In genomic region chr10:130189466-130190064, GRCh38 we compare ENCODE assay signal across 11 cellular contexts. TPM values are rescaled to one million over a fixed set of nuclear protein-coding genes. Genes with fewer than 3 reads are reported as not detected.
DNase-seq lines count a peak whose midpoint lies in the region; ATAC-seq and TF ChIP-seq lines count a peak whose summit lies in the region.
"Had no signal": no experiment of that assay in that cellular context is flagged by ENCODE, and none has a peak within 500 bp of the region (broad histone marks: within the 10 kb centered on the region; RNA-seq: fewer than 3 reads in every experiment).

No MANE protein-coding gene starts in this region.

- no peaks in the 10 kb centered on the region; the same call in 1 of the 2 replicates for H3K27me3 ChIP-seq in H7 (ENCODE audit: control insufficient read depth, insufficient read depth, low read length)
- H3K27me3 ChIP-seq in body of pancreas: no peaks in the 10 kb centered on the region
- H3K27me3 ChIP-seq in prostate gland (replicated peaks; ENCODE audit: insufficient read depth): no peaks in the 10 kb centered on the region
- H3K27me3 ChIP-seq: BE2C, thyroid gland had no signal

- DNase-seq in D341Med (ENCODE audit: low spot score): peak; percentile 39
- peak; percentile 74 for DNase-seq in H7
- no peak for DNase-seq in body of pancreas
- DNase-seq in prostate gland (ENCODE audit: low spot score): peak; percentile 17
- DNase-seq in NCI-H226: no peak
- DNase-seq in NCI-H446 treated with DMSO at 0.1 percent for 48 hours (lab: John Stamatoyannopoulos, UW): no peak
- no peak for DNase-seq in NCI-H345 (lab: John Stamatoyannopoulos, UW)

- H3K36me3 ChIP-seq in H7 (replicated peaks; ENCODE audit: control insufficient read depth, insufficient read depth, low read length): peaks cover 6% of the 10 kb centered on the region
- peaks cover 0 to 7% of the 10 kb centered on the region in 2 donors for H3K36me3 ChIP-seq in body of pancreas (replicated peaks in 1 of 2; ENCODE audit: insufficient read depth in 1 of 2, low read depth in 2 of 2)
- H3K36me3 ChIP-seq in prostate gland: no peaks in the 10 kb centered on the region
- H3K36me3 ChIP-seq: thyroid gland had no signal

- intact Hi-C loops in body of pancreas (cut with DNase I) (loop anchor here (5.0 to 10.0 kb wide), 2 partner anchors 1598 to 1675 kb away; no protein-coding TSS in a partner anchor), prostate gland (cut with DNase I) (loop anchor here (2.0 to 5.0 kb wide), 2 partner anchors 1597 to 1683 kb away; no protein-coding TSS in a partner anchor)

- H3K27ac ChIP-seq in body of pancreas (no peak overlapping the region), prostate gland (no peak overlapping the region)
- H3K27ac ChIP-seq: GM23248, thyroid gland had no signal

- ATAC-seq in body of pancreas: peak; percentile 1
- ATAC-seq in HG02973 (IDR thresholded peaks at IDR 0.05; ENCODE audit: unreplicated experiment): no peak

- H3K4me3 ChIP-seq in H7 (ENCODE audit: insufficient read depth, low read depth, low read length): no peak overlapping the region
- H3K4me3 ChIP-seq in body of pancreas: no peak overlapping the region
- H3K4me3 ChIP-seq in prostate gland: no peak overlapping the region

- H3K9me3 ChIP-seq in body of pancreas: no peaks in the 10 kb centered on the region
- no peaks in the 10 kb centered on the region for H3K9me3 ChIP-seq in prostate gland
- H3K9me3 ChIP-seq: BE2C, thyroid gland had no signal

- 88 to 89% methylated on average over 15 to 27 of the region's 30 CpGs for WGBS in body of pancreas, 2 donors
- WGBS in prostate gland: 80% methylated on average over 27 of the region's 30 CpGs

- TF ChIP-seq POLR2A in body of pancreas (IDR thresholded peaks at IDR 0.05): no peak
- TF ChIP-seq POLR2A in prostate gland (IDR thresholded peaks at IDR 0.05): no peak

- H3K4me1 ChIP-seq in body of pancreas (peaks cover 8% of the 10 kb centered on the region), prostate gland (replicated peaks) (peaks cover 2% of the 10 kb centered on the region)
- H3K4me1 ChIP-seq: BE2C had no signal

- TF ChIP-seq CTCF in body of pancreas (IDR thresholded peaks at IDR 0.05) (no peak), prostate gland (IDR thresholded peaks at IDR 0.05) (no peak)

RNA-seq across cellular contexts. Expression of gene GLRX3, which starts 53.4 kb away (rescaled TPM):
- 151 and 161 TPM in 2 replicates for total RNA-seq in H7 (2014; rRNA removed; shearing (Covaris generic))
- total RNA-seq in body of pancreas (10 to 100 TPM; 13.2 to 24.4 TPM), prostate gland (10 to 100 TPM; 32.6 to 40.7 TPM)

Comparison
In these comparisons a context has a peak if more than half of its experiments do, and no peak if none do; other contexts are left out.
1. DNase-seq: peak in D341Med (single experiment), H7 (single experiment) and prostate gland (single experiment); none in body of pancreas (0 of 4), NCI-H226 (single experiment), NCI-H446 treated with DMSO at 0.1 percent for 48 hours (single experiment) and NCI-H345 (single experiment).